1 cellular context compared by ENCODE assay signal in the genomic region with DNA sequence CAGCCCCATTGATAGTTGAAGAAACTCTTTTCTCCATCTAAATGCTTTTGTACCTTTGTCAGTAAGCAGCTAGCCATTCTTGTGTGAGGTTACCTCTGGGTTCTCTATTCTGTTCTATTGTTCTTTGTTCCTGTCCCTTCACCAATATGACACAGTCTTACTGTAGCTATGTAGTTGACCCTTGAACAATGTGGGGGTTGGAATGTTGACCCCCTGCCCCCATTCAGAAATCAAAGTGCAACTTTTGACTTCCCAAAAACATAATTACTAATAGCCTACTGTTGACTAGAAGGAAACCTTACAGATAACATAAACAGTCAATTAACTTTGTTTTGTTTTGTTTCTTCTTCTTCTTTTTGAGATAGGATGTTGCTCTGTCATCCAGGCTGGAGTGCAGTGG.
TF ChIP-seq lines count a peak whose summit lies in the region.

No MANE protein-coding gene starts in this region.

TF ChIP-seq in HepG2, 621 proteins besides CTCF, POLR2A, EP300 and RAD21 (continues in another document):
- TF ChIP-seq CREB1 (IDR thresholded peaks at IDR 0.05) (no peak), CREB1 (CRISPR knock-in tag; IDR thresholded peaks at IDR 0.05) (0 out of 2 replicates have a peak, but pooled peaks have one; percentile 26), LCORL (IDR thresholded peaks at IDR 0.05) (peak; percentile 98), LCORL (CRISPR knock-in tag; IDR thresholded peaks at IDR 0.05) (peak; percentile 73; the same call in 1 of the 2 replicates), HNRNPUL1 (IDR thresholded peaks at IDR 0.05; ENCODE audit: low read depth, low read length) (no peak), TSC22D2 (CRISPR knock-in tag; IDR thresholded peaks at IDR 0.05; ENCODE audit: borderline replicate concordance) (no peak), ZFP36 (IDR thresholded peaks at IDR 0.05; ENCODE audit: borderline replicate concordance, low read depth, low read length, partially characterized antibody) (no peak), IKZF4 (CRISPR knock-in tag; IDR thresholded peaks at IDR 0.05; ENCODE audit: borderline replicate concordance, low read depth, not compliant biosample characterization) (no peak), RFX3 (CRISPR knock-in tag; IDR thresholded peaks at IDR 0.05) (no peak), CC2D1A (CRISPR knock-in tag; IDR thresholded peaks at IDR 0.05) (no peak), ZNF331 (CRISPR knock-in tag; IDR thresholded peaks at IDR 0.05) (no peak), ZNF7 (CRISPR knock-in tag; IDR thresholded peaks at IDR 0.05) (no peak), ARNT2 (CRISPR knock-in tag; IDR thresholded peaks at IDR 0.05; ENCODE audit: low read depth) (no peak), JUNB (CRISPR knock-in tag; IDR thresholded peaks at IDR 0.05; ENCODE audit: borderline replicate concordance) (no peak), THYN1 (CRISPR knock-in tag; IDR thresholded peaks at IDR 0.05; ENCODE audit: borderline replicate concordance, low read depth) (no peak), ZNF746 (CRISPR knock-in tag; IDR thresholded peaks at IDR 0.05) (no peak), MAFK (conservative IDR thresholded peaks at IDR 0.05 in 1 of 2, IDR thresholded peaks at IDR 0.05 in 1 of 2; ENCODE audit: low read length in 2 of 2) (no peak), NCOA1 (CRISPR knock-in tag; IDR thresholded peaks at IDR 0.05) (no peak), YY1 (IDR thresholded peaks at IDR 0.05; ENCODE audit: insufficient read depth, insufficient replicate concordance, low read depth, low read length) (no peak), FOXO1 (CRISPR knock-in tag; IDR thresholded peaks at IDR 0.05) (peak; percentile 22; the same call in 1 of the 2 replicates), ZNF234 (CRISPR knock-in tag; conservative IDR thresholded peaks at IDR 0.05) (no peak), HCFC1 (IDR thresholded peaks at IDR 0.05; ENCODE audit: low read depth, low read length) (no peak), AGO1 (IDR thresholded peaks at IDR 0.05; ENCODE audit: low read depth, low read length, poor library complexity, severe bottlenecking) (no peak)
- TF ChIP-seq, protein P1, sequence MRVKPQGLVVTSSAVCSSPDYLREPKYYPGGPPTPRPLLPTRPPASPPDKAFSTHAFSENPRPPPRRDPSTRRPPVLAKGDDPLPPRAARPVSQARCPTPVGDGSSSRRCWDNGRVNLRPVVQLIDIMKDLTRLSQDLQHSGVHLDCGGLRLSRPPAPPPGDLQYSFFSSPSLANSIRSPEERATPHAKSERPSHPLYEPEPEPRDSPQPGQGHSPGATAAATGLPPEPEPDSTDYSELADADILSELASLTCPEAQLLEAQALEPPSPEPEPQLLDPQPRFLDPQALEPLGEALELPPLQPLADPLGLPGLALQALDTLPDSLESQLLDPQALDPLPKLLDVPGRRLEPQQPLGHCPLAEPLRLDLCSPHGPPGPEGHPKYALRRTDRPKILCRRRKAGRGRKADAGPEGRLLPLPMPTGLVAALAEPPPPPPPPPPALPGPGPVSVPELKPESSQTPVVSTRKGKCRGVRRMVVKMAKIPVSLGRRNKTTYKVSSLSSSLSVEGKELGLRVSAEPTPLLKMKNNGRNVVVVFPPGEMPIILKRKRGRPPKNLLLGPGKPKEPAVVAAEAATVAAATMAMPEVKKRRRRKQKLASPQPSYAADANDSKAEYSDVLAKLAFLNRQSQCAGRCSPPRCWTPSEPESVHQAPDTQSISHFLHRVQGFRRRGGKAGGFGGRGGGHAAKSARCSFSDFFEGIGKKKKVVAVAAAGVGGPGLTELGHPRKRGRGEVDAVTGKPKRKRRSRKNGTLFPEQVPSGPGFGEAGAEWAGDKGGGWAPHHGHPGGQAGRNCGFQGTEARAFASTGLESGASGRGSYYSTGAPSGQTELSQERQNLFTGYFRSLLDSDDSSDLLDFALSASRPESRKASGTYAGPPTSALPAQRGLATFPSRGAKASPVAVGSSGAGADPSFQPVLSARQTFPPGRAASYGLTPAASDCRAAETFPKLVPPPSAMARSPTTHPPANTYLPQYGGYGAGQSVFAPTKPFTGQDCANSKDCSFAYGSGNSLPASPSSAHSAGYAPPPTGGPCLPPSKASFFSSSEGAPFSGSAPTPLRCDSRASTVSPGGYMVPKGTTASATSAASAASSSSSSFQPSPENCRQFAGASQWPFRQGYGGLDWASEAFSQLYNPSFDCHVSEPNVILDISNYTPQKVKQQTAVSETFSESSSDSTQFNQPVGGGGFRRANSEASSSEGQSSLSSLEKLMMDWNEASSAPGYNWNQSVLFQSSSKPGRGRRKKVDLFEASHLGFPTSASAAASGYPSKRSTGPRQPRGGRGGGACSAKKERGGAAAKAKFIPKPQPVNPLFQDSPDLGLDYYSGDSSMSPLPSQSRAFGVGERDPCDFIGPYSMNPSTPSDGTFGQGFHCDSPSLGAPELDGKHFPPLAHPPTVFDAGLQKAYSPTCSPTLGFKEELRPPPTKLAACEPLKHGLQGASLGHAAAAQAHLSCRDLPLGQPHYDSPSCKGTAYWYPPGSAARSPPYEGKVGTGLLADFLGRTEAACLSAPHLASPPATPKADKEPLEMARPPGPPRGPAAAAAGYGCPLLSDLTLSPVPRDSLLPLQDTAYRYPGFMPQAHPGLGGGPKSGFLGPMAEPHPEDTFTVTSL (CRISPR knock-in tag; IDR thresholded peaks at IDR 0.05; ENCODE audit: borderline replicate concordance): peak; percentile 32; the same call in 1 of the 2 replicates
- TF ChIP-seq, protein P2, sequence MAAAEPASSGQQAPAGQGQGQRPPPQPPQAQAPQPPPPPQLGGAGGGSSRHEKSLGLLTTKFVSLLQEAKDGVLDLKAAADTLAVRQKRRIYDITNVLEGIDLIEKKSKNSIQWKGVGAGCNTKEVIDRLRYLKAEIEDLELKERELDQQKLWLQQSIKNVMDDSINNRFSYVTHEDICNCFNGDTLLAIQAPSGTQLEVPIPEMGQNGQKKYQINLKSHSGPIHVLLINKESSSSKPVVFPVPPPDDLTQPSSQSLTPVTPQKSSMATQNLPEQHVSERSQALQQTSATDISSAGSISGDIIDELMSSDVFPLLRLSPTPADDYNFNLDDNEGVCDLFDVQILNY (CRISPR knock-in tag; conservative IDR thresholded peaks at IDR 0.05): no peak
- TF ChIP-seq, protein P3, sequence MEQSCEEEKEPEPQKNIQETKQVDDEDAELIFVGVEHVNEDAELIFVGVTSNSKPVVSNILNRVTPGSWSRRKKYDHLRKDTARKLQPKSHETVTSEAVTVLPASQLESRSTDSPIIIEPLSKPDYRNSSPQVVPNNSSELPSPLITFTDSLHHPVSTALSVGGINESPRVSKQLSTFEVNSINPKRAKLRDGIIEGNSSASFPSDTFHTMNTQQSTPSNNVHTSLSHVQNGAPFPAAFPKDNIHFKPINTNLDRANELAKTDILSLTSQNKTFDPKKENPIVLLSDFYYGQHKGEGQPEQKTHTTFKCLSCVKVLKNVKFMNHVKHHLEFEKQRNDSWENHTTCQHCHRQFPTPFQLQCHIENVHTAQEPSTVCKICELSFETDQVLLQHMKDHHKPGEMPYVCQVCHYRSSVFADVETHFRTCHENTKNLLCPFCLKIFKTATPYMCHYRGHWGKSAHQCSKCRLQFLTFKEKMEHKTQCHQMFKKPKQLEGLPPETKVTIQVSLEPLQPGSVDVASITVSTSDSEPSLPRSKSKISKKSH (CRISPR knock-in tag; IDR thresholded peaks at IDR 0.05; ENCODE audit: borderline replicate concordance): no peak
- TF ChIP-seq, protein P4, sequence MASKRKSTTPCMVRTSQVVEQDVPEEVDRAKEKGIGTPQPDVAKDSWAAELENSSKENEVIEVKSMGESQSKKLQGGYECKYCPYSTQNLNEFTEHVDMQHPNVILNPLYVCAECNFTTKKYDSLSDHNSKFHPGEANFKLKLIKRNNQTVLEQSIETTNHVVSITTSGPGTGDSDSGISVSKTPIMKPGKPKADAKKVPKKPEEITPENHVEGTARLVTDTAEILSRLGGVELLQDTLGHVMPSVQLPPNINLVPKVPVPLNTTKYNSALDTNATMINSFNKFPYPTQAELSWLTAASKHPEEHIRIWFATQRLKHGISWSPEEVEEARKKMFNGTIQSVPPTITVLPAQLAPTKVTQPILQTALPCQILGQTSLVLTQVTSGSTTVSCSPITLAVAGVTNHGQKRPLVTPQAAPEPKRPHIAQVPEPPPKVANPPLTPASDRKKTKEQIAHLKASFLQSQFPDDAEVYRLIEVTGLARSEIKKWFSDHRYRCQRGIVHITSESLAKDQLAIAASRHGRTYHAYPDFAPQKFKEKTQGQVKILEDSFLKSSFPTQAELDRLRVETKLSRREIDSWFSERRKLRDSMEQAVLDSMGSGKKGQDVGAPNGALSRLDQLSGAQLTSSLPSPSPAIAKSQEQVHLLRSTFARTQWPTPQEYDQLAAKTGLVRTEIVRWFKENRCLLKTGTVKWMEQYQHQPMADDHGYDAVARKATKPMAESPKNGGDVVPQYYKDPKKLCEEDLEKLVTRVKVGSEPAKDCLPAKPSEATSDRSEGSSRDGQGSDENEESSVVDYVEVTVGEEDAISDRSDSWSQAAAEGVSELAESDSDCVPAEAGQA (IDR thresholded peaks at IDR 0.05; ENCODE audit: low read depth): no peak
- TF ChIP-seq, protein P4 (CRISPR knock-in tag; IDR thresholded peaks at IDR 0.05; ENCODE audit: borderline replicate concordance): no peak
- TF ChIP-seq, protein P5, sequence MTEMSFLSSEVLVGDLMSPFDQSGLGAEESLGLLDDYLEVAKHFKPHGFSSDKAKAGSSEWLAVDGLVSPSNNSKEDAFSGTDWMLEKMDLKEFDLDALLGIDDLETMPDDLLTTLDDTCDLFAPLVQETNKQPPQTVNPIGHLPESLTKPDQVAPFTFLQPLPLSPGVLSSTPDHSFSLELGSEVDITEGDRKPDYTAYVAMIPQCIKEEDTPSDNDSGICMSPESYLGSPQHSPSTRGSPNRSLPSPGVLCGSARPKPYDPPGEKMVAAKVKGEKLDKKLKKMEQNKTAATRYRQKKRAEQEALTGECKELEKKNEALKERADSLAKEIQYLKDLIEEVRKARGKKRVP (CRISPR knock-in tag; IDR thresholded peaks at IDR 0.05): no peak
- TF ChIP-seq, protein P6, sequence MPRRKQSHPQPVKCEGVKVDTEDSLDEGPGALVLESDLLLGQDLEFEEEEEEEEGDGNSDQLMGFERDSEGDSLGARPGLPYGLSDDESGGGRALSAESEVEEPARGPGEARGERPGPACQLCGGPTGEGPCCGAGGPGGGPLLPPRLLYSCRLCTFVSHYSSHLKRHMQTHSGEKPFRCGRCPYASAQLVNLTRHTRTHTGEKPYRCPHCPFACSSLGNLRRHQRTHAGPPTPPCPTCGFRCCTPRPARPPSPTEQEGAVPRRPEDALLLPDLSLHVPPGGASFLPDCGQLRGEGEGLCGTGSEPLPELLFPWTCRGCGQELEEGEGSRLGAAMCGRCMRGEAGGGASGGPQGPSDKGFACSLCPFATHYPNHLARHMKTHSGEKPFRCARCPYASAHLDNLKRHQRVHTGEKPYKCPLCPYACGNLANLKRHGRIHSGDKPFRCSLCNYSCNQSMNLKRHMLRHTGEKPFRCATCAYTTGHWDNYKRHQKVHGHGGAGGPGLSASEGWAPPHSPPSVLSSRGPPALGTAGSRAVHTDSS (CRISPR knock-in tag; conservative IDR thresholded peaks at IDR 0.05): no peak
- TF ChIP-seq, protein P7, sequence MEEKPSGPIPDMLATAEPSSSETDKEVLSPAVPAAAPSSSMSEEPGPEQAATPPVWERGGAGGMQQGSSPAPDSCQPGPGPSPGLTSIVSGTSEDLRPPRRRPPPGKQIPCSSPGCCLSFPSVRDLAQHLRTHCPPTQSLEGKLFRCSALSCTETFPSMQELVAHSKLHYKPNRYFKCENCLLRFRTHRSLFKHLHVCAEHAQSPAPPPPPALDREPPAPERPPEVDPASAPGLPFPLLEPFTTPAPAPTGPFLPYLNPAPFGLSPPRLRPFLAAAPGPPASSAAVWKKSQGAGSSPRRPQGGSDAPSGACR (CRISPR knock-in tag; IDR thresholded peaks at IDR 0.05): 0 out of 2 replicates have a peak, but pooled peaks have one; percentile 29
- TF ChIP-seq, protein P8, sequence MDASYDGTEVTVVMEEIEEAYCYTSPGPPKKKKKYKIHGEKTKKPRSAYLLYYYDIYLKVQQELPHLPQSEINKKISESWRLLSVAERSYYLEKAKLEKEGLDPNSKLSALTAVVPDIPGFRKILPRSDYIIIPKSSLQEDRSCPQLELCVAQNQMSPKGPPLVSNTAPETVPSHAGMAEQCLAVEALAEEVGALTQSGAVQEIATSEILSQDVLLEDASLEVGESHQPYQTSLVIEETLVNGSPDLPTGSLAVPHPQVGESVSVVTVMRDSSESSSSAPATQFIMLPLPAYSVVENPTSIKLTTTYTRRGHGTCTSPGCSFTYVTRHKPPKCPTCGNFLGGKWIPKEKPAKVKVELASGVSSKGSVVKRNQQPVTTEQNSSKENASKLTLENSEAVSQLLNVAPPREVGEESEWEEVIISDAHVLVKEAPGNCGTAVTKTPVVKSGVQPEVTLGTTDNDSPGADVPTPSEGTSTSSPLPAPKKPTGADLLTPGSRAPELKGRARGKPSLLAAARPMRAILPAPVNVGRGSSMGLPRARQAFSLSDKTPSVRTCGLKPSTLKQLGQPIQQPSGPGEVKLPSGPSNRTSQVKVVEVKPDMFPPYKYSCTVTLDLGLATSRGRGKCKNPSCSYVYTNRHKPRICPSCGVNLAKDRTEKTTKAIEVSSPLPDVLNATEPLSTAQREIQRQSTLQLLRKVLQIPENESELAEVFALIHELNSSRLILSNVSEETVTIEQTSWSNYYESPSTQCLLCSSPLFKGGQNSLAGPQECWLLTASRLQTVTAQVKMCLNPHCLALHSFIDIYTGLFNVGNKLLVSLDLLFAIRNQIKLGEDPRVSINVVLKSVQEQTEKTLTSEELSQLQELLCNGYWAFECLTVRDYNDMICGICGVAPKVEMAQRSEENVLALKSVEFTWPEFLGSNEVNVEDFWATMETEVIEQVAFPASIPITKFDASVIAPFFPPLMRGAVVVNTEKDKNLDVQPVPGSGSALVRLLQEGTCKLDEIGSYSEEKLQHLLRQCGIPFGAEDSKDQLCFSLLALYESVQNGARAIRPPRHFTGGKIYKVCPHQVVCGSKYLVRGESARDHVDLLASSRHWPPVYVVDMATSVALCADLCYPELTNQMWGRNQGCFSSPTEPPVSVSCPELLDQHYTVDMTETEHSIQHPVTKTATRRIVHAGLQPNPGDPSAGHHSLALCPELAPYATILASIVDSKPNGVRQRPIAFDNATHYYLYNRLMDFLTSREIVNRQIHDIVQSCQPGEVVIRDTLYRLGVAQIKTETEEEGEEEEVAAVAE (CRISPR knock-in tag; IDR thresholded peaks at IDR 0.05; ENCODE audit: borderline replicate concordance): peak; percentile 82; the same call in 1 of the 2 replicates
